ENCODE assay signal across 1 cellular context in the genomic region with DNA sequence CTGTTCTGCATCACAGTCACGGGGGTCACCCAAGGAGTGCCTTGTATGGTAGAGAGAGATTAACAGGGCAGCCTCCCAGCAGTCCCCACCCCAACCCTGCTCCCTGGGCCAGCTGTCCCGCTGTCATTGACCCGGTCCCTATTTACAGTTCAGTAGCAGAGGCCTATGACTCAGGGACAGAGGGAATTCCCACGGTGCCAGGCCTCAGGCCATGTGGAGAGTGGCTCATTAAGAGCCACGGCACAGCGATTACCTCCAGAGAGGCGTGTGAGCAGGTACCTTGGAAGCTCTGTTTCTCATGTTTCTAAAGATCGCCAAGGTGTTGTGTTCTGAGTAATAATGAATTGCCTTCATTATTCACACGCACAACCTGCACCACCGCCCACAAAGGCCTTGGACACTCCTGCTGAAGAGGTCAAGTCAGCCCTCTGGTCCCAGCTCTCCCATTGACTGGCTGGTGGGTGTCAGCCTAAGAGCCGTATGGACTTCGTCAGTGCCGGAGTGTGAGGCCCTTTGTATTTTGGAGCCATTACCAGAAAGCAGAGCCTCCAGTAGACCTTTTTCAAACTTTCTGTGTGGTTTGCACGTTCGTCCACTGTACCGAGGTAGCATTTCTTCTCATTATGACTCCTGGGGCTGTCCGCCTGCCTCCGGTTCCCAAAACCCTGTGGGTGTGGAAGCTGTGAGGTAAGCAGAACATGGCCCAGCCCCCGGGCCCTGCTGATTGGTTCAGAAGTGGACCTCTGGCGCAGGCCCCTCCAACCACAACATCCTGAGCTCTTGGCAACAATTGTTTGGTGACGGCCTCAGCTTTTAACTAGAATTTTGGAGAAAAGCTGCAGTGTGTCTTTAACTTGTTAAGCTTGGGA.
TF ChIP-seq lines count a peak whose summit lies in the region.

No MANE protein-coding gene starts in this region.

TF ChIP-seq in HepG2, 621 proteins besides CTCF, POLR2A, EP300 and RAD21 (continued from another document and continues in another):
- TF ChIP-seq, protein P1, sequence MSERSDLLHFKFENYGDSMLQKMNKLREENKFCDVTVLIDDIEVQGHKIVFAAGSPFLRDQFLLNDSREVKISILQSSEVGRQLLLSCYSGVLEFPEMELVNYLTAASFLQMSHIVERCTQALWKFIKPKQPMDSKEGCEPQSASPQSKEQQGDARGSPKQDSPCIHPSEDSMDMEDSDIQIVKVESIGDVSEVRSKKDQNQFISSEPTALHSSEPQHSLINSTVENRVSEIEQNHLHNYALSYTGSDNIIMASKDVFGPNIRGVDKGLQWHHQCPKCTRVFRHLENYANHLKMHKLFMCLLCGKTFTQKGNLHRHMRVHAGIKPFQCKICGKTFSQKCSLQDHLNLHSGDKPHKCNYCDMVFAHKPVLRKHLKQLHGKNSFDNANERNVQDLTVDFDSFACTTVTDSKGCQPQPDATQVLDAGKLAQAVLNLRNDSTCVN (CRISPR knock-in tag; IDR thresholded peaks at IDR 0.05; ENCODE audit: borderline replicate concordance): 0 out of 2 replicates have a peak, but pooled peaks have one; percentile 27
- no peak for TF ChIP-seq SRSF9 (IDR thresholded peaks at IDR 0.05; ENCODE audit: borderline replicate concordance, insufficient read depth, low read depth, low read length, poor library complexity, severe bottlenecking)
- peak; percentile 42; the same call in 1 of the 2 replicates for TF ChIP-seq NR2C2 (CRISPR knock-in tag; IDR thresholded peaks at IDR 0.05; ENCODE audit: borderline replicate concordance)
- no peak for TF ChIP-seq RELA (CRISPR knock-in tag; IDR thresholded peaks at IDR 0.05)
- TF ChIP-seq CREB1 (IDR thresholded peaks at IDR 0.05): no peak
- TF ChIP-seq CREB1 (CRISPR knock-in tag; IDR thresholded peaks at IDR 0.05): peak; percentile 36; the same call in 1 of the 2 replicates
- TF ChIP-seq ZNF383 (CRISPR knock-in tag; IDR thresholded peaks at IDR 0.05; ENCODE audit: borderline replicate concordance): no peak
- TF ChIP-seq, protein P2, sequence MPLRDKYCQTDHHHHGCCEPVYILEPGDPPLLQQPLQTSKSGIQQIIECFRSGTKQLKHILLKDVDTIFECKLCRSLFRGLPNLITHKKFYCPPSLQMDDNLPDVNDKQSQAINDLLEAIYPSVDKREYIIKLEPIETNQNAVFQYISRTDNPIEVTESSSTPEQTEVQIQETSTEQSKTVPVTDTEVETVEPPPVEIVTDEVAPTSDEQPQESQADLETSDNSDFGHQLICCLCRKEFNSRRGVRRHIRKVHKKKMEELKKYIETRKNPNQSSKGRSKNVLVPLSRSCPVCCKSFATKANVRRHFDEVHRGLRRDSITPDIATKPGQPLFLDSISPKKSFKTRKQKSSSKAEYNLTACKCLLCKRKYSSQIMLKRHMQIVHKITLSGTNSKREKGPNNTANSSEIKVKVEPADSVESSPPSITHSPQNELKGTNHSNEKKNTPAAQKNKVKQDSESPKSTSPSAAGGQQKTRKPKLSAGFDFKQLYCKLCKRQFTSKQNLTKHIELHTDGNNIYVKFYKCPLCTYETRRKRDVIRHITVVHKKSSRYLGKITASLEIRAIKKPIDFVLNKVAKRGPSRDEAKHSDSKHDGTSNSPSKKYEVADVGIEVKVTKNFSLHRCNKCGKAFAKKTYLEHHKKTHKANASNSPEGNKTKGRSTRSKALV (CRISPR knock-in tag; IDR thresholded peaks at IDR 0.05): peak; percentile 67; the same call in 1 of the 2 replicates
- no peak; the same call in 1 of the 2 replicates for TF ChIP-seq ZNF891 (CRISPR knock-in tag; IDR thresholded peaks at IDR 0.05)
- TF ChIP-seq ZNF720 (CRISPR knock-in tag; IDR thresholded peaks at IDR 0.05): 0 out of 2 replicates have a peak, but pooled peaks have one; percentile 10
- TF ChIP-seq PHF21A (CRISPR knock-in tag; IDR thresholded peaks at IDR 0.05): peak; percentile 87
- peak; percentile 41; the same call in 1 of the 2 replicates for TF ChIP-seq ZMYM3 (CRISPR knock-in tag; IDR thresholded peaks at IDR 0.05)
- TF ChIP-seq ZBTB20 (CRISPR knock-in tag; IDR thresholded peaks at IDR 0.05; ENCODE audit: borderline replicate concordance, low read depth): 0 out of 2 replicates have a peak, but pooled peaks have one; percentile 53
- no peak; the same call in 1 of the 2 replicates for TF ChIP-seq ZNF839 (CRISPR knock-in tag; IDR thresholded peaks at IDR 0.05; ENCODE audit: borderline replicate concordance)
- TF ChIP-seq TEAD2 (CRISPR knock-in tag; IDR thresholded peaks at IDR 0.05): 0 out of 2 replicates have a peak, but pooled peaks have one; percentile 33
- no peak for TF ChIP-seq ZNF577 (CRISPR knock-in tag; IDR thresholded peaks at IDR 0.05; ENCODE audit: borderline replicate concordance, low read depth)
- TF ChIP-seq TEAD3 (CRISPR knock-in tag; optimal IDR thresholded peaks at IDR 0.05; ENCODE audit: borderline replicate concordance): peak; percentile 63
- TF ChIP-seq, protein P3, sequence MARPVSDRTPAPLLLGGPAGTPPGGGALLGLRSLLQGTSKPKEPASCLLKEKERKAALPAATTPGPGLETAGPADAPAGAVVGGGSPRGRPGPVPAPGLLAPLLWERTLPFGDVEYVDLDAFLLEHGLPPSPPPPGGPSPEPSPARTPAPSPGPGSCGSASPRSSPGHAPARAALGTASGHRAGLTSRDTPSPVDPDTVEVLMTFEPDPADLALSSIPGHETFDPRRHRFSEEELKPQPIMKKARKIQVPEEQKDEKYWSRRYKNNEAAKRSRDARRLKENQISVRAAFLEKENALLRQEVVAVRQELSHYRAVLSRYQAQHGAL (CRISPR knock-in tag; IDR thresholded peaks at IDR 0.05; ENCODE audit: not compliant biosample characterization): peak; percentile 42
- peak; percentile 52 for TF ChIP-seq ZNF136 (CRISPR knock-in tag; IDR thresholded peaks at IDR 0.05; ENCODE audit: low read depth)
- TF ChIP-seq, protein P4, sequence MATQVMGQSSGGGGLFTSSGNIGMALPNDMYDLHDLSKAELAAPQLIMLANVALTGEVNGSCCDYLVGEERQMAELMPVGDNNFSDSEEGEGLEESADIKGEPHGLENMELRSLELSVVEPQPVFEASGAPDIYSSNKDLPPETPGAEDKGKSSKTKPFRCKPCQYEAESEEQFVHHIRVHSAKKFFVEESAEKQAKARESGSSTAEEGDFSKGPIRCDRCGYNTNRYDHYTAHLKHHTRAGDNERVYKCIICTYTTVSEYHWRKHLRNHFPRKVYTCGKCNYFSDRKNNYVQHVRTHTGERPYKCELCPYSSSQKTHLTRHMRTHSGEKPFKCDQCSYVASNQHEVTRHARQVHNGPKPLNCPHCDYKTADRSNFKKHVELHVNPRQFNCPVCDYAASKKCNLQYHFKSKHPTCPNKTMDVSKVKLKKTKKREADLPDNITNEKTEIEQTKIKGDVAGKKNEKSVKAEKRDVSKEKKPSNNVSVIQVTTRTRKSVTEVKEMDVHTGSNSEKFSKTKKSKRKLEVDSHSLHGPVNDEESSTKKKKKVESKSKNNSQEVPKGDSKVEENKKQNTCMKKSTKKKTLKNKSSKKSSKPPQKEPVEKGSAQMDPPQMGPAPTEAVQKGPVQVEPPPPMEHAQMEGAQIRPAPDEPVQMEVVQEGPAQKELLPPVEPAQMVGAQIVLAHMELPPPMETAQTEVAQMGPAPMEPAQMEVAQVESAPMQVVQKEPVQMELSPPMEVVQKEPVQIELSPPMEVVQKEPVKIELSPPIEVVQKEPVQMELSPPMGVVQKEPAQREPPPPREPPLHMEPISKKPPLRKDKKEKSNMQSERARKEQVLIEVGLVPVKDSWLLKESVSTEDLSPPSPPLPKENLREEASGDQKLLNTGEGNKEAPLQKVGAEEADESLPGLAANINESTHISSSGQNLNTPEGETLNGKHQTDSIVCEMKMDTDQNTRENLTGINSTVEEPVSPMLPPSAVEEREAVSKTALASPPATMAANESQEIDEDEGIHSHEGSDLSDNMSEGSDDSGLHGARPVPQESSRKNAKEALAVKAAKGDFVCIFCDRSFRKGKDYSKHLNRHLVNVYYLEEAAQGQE (IDR thresholded peaks at IDR 0.05; ENCODE audit: borderline replicate concordance in 1 of 2, low read depth in 1 of 2, low read length in 2 of 2): 0 out of 4 replicates have a peak, but pooled peaks of 1 of the 2 experiments have one; percentile 31
- TF ChIP-seq MTA3 (CRISPR knock-in tag; IDR thresholded peaks at IDR 0.05): no peak
- no peak for TF ChIP-seq AHR (CRISPR knock-in tag; IDR thresholded peaks at IDR 0.05)
- peak; percentile 85 for TF ChIP-seq NFYB (CRISPR knock-in tag; IDR thresholded peaks at IDR 0.05)
- TF ChIP-seq DR1 (CRISPR knock-in tag; IDR thresholded peaks at IDR 0.05): no peak
- TF ChIP-seq STAG1 (CRISPR knock-in tag; IDR thresholded peaks at IDR 0.05): 0 out of 2 replicates have a peak, but pooled peaks have one; percentile 5
- no peak for TF ChIP-seq JARID2 (CRISPR knock-in tag; IDR thresholded peaks at IDR 0.05; ENCODE audit: insufficient replicate concordance)
- TF ChIP-seq SRF (IDR thresholded peaks at IDR 0.05; ENCODE audit: low read depth, low read length): no peak
- TF ChIP-seq ZNF501 (CRISPR knock-in tag; IDR thresholded peaks at IDR 0.05): peak; percentile 31; the same call in 1 of the 2 replicates
- TF ChIP-seq ZFP37 (CRISPR knock-in tag; IDR thresholded peaks at IDR 0.05; ENCODE audit: borderline replicate concordance): peak; percentile 84; the same call in 1 of the 2 replicates
- no peak for TF ChIP-seq ZNF7 (CRISPR knock-in tag; IDR thresholded peaks at IDR 0.05)
- no peak for TF ChIP-seq ZNF225 (CRISPR knock-in tag; IDR thresholded peaks at IDR 0.05)
- peak; percentile 28; the same call in 1 of the 2 replicates for TF ChIP-seq ZNF792 (CRISPR knock-in tag; IDR thresholded peaks at IDR 0.05)
- peak; percentile 62 for TF ChIP-seq RARA (CRISPR knock-in tag; IDR thresholded peaks at IDR 0.05)
- 0 out of 2 replicates have a peak, but pooled peaks have one; percentile 43 for TF ChIP-seq DPF2 (CRISPR knock-in tag; IDR thresholded peaks at IDR 0.05; ENCODE audit: borderline replicate concordance, low read depth)
- peak; percentile 82 for TF ChIP-seq FOXA3 (CRISPR knock-in tag; IDR thresholded peaks at IDR 0.05)
- TF ChIP-seq TGIF2 (CRISPR knock-in tag; IDR thresholded peaks at IDR 0.05): peak; percentile 94
- no peak for TF ChIP-seq ZNF674 (CRISPR knock-in tag; IDR thresholded peaks at IDR 0.05; ENCODE audit: low read depth)
- peak; percentile 45; the same call in 1 of the 2 replicates for TF ChIP-seq FOXK1 (CRISPR knock-in tag; IDR thresholded peaks at IDR 0.05; ENCODE audit: borderline replicate concordance, low read depth)
- no peak for TF ChIP-seq NR1H2 (CRISPR knock-in tag; IDR thresholded peaks at IDR 0.05; ENCODE audit: borderline replicate concordance, low read depth)
- TF ChIP-seq, protein P5, sequence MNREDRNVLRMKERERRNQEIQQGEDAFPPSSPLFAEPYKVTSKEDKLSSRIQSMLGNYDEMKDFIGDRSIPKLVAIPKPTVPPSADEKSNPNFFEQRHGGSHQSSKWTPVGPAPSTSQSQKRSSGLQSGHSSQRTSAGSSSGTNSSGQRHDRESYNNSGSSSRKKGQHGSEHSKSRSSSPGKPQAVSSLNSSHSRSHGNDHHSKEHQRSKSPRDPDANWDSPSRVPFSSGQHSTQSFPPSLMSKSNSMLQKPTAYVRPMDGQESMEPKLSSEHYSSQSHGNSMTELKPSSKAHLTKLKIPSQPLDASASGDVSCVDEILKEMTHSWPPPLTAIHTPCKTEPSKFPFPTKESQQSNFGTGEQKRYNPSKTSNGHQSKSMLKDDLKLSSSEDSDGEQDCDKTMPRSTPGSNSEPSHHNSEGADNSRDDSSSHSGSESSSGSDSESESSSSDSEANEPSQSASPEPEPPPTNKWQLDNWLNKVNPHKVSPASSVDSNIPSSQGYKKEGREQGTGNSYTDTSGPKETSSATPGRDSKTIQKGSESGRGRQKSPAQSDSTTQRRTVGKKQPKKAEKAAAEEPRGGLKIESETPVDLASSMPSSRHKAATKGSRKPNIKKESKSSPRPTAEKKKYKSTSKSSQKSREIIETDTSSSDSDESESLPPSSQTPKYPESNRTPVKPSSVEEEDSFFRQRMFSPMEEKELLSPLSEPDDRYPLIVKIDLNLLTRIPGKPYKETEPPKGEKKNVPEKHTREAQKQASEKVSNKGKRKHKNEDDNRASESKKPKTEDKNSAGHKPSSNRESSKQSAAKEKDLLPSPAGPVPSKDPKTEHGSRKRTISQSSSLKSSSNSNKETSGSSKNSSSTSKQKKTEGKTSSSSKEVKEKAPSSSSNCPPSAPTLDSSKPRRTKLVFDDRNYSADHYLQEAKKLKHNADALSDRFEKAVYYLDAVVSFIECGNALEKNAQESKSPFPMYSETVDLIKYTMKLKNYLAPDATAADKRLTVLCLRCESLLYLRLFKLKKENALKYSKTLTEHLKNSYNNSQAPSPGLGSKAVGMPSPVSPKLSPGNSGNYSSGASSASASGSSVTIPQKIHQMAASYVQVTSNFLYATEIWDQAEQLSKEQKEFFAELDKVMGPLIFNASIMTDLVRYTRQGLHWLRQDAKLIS (CRISPR knock-in tag; IDR thresholded peaks at IDR 0.05): no peak
- 0 out of 2 replicates have a peak, but pooled peaks have one; percentile 26 for TF ChIP-seq REPIN1 (CRISPR knock-in tag; IDR thresholded peaks at IDR 0.05; ENCODE audit: borderline replicate concordance, low read depth)
- TF ChIP-seq, protein P6, sequence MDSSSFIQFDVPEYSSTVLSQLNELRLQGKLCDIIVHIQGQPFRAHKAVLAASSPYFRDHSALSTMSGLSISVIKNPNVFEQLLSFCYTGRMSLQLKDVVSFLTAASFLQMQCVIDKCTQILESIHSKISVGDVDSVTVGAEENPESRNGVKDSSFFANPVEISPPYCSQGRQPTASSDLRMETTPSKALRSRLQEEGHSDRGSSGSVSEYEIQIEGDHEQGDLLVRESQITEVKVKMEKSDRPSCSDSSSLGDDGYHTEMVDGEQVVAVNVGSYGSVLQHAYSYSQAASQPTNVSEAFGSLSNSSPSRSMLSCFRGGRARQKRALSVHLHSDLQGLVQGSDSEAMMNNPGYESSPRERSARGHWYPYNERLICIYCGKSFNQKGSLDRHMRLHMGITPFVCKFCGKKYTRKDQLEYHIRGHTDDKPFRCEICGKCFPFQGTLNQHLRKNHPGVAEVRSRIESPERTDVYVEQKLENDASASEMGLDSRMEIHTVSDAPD (CRISPR knock-in tag; IDR thresholded peaks at IDR 0.05): 0 out of 2 replicates have a peak, but pooled peaks have one; percentile 15
- TF ChIP-seq ZNF331 (CRISPR knock-in tag; IDR thresholded peaks at IDR 0.05): peak; percentile 21; the same call in 1 of the 2 replicates
- TF ChIP-seq, protein P7, sequence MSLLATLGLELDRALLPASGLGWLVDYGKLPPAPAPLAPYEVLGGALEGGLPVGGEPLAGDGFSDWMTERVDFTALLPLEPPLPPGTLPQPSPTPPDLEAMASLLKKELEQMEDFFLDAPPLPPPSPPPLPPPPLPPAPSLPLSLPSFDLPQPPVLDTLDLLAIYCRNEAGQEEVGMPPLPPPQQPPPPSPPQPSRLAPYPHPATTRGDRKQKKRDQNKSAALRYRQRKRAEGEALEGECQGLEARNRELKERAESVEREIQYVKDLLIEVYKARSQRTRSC (CRISPR knock-in tag; IDR thresholded peaks at IDR 0.05; ENCODE audit: low read depth): 0 out of 2 replicates have a peak, but pooled peaks have one; percentile 55
- 0 out of 2 replicates have a peak, but pooled peaks have one; percentile 43 for TF ChIP-seq HDAC1 (CRISPR knock-in tag; IDR thresholded peaks at IDR 0.05)
- TF ChIP-seq, protein P8, sequence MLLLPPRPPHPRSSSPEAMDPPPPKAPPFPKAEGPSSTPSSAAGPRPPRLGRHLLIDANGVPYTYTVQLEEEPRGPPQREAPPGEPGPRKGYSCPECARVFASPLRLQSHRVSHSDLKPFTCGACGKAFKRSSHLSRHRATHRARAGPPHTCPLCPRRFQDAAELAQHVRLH (CRISPR knock-in tag; IDR thresholded peaks at IDR 0.05; ENCODE audit: borderline replicate concordance, low read depth): peak; percentile 58; the same call in 1 of the 2 replicates
- TF ChIP-seq MED8 (CRISPR knock-in tag; IDR thresholded peaks at IDR 0.05; ENCODE audit: insufficient replicate concordance): no peak
- peak; percentile 26; the same call in 1 of the 2 replicates for TF ChIP-seq FOSL1 (CRISPR knock-in tag; IDR thresholded peaks at IDR 0.05; ENCODE audit: borderline replicate concordance)
- peak; percentile 77; the same call in 1 of the 2 replicates for TF ChIP-seq HDAC2 (CRISPR knock-in tag; IDR thresholded peaks at IDR 0.05)
- no peak; the same call in 1 of the 2 replicates for TF ChIP-seq HOXD1 (CRISPR knock-in tag; IDR thresholded peaks at IDR 0.05)
